Comparison of ENCODE assay signal across 8 cellular contexts in the genomic region with DNA sequence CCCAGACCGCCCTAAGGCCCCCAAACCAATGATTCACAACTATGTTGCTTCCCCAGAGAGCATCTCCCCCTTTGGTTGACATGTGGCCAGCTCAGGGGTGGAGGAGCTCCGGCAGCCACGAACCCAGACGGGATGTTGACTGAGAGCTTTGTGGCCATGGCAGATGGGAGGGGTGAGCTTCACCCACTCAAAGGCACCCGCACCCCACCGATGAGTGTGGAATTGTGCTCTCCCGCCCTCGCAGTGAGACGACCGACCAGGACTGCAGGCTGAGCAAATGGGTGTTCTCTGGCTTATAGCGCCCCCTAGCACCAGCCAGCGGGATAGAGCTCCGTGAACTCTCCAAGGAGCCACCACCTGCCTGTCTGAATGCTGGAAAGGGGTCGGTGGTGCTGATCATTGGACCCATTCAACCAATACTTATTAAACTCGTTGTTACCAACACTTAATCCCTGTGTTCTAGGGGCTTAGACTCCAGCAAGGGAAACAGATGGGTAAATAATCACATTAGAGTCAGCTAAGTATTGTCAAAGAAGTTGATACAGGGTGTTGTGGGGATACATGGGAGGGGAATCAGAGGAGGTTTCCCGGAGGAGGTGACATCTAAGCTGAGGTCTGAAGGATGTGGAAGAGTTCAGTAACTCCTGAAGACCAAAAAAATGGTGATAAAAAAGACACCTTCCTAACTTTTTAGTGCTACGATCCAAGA. TPM values are rescaled to one million over a fixed set of nuclear protein-coding genes. Genes with fewer than 3 reads are reported as not detected.
DNase-seq lines count a peak whose midpoint lies in the region; ATAC-seq and TF ChIP-seq lines count a peak whose summit lies in the region.

No MANE protein-coding gene starts in this region.

- H3K4me3 ChIP-seq in ascending aorta (no peak overlapping the region), skeletal muscle satellite cell (ENCODE audit: low read length) (no peak overlapping the region)

- peak overlapping the region; percentile 57 for H3K4me2 ChIP-seq in skeletal muscle satellite cell (ENCODE audit: low read length)

- DNase-seq in CD1c-positive myeloid dendritic cell (ENCODE audit: extremely low spot score): peak; percentile 75
- DNase-seq in HuH-7 (ENCODE audit: low spot score): peak; percentile 83
- DNase-seq in T-helper 2 cell: peak in 3 of 5 experiments; percentile 28 to 57 (median 38)
- peak in 1 of 2 donors; percentile 81 for DNase-seq in ascending aorta (ENCODE audit: low spot score in 2 of 2)
- peak; percentile 81 for DNase-seq in hepatic stellate cell (ENCODE audit: low spot score)

- peak; percentile 78 to 89 (median 85) for TF ChIP-seq CTCF in ascending aorta (IDR thresholded peaks at IDR 0.05)

- ATAC-seq in HG02970 (IDR thresholded peaks at IDR 0.05; ENCODE audit: low FRiP score, unreplicated experiment) (no peak), HG03175 (IDR thresholded peaks at IDR 0.05; ENCODE audit: unreplicated experiment) (no peak)

- H3K27me3 ChIP-seq in ascending aorta (no peaks in the 10 kb centered on the region), skeletal muscle satellite cell (ENCODE audit: control insufficient read depth, insufficient read depth, low read length) (no peaks in the 10 kb centered on the region)

- H3K9me3 ChIP-seq in ascending aorta (no peaks in the 10 kb centered on the region), skeletal muscle satellite cell (replicated peaks; ENCODE audit: low read length) (no peaks in the 10 kb centered on the region)

- no peak overlapping the region for H3K27ac ChIP-seq in ascending aorta

- intact Hi-C loops in ascending aorta (cut with DNase I): loop anchor here (1.0 to 2.0 kb wide), 2 partner anchors 136 to 268 kb away; no protein-coding TSS in a partner anchor

- H3K36me3 ChIP-seq in ascending aorta (no peaks in the 10 kb centered on the region), skeletal muscle satellite cell (ENCODE audit: insufficient read depth, low read length) (no peaks in the 10 kb centered on the region)

- H3K4me1 ChIP-seq in ascending aorta (peaks cover 0 to 3% of the 10 kb centered on the region in 2 donors), skeletal muscle satellite cell (ENCODE audit: control insufficient read depth, insufficient read depth, low read length) (peaks cover 3% of the 10 kb centered on the region)

- no peak overlapping the region for H3K9ac ChIP-seq in skeletal muscle satellite cell (ENCODE audit: low read depth, low read length)

RNA-seq across cellular contexts. Expression of a gene that starts 4.5 kb away (rescaled TPM):
- 394 TPM for total RNA-seq in ascending aorta
- 53.0 and 56.8 TPM in 2 replicates for total RNA-seq in skeletal muscle satellite cell (2012; rRNA removed)
